Comparison of ENCODE assay signal across 17 cellular contexts in the genomic region with DNA sequence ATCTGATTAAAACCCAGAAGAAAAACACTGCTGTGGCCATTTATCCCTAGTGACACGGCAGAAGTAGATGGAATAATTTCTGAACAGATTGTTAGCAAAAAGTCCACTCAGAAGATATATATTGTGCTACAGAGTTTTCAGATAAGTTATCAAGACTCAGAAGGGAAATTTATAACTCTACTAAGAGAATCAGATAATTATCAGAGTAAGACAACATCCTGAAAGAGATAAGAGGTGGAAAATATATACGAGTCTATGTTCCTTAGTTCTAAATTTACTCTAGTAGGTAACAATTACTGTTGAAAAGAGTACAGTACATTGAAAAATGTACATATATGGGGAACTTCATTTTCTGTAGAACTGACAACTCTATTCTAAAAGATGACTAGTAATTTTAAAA.
"Had no signal": no experiment of that assay in that cellular context is flagged by ENCODE, and none has a peak within 500 bp of the region (broad histone marks: within the 10 kb centered on the region; RNA-seq: fewer than 3 reads in every experiment).

No MANE protein-coding gene starts in this region.

- H3K79me2 ChIP-seq: parathyroid adenoma had no signal

- DNase-seq: activated CD4-positive, alpha-beta T cell treated with anti-CD3 and anti-CD28 coated beads, Interleukin-2, amount 50 U/mL, for 1 hour; activated CD8-positive, alpha-beta memory T cell treated with anti-CD3 and anti-CD28 coated beads, Interleukin-2, amount 50 U/mL, for 4 hours; activated naive CD4-positive, alpha-beta T cell treated with anti-CD3 and anti-CD28 coated beads for 36 hours; activated naive CD8-positive, alpha-beta T cell treated with anti-CD3 and anti-CD28 coated beads, Interleukin-2, amount 50 U/mL, for 24 hours; activated T-cell treated with anti-CD3 and anti-CD28 coated beads, Interleukin-2, amount 50 U/mL, for 4 hours; cerebellar nuclear complex; effector CD8-positive, alpha-beta T cell; heart left ventricle; left ventricle myocardium inferior; natural killer cell; stimulated activated CD4-positive, alpha-beta T cell treated with anti-CD3 and anti-CD28 coated beads, Interleukin-4, amount 100 ng/mL, for 24 hours; upper lobe of right lung had no signal

- H3K9me3 ChIP-seq: ascending aorta, heart left ventricle, left ventricle myocardium inferior, thoracic aorta, upper lobe of right lung had no signal

- H2AFZ ChIP-seq: parathyroid adenoma had no signal

- H3K36me3 ChIP-seq: ascending aorta, heart left ventricle, left ventricle myocardium inferior, thoracic aorta, upper lobe of right lung had no signal

- H3K4me1 ChIP-seq: ascending aorta, parathyroid adenoma, upper lobe of right lung had no signal

- H3K4me3 ChIP-seq: ascending aorta, heart left ventricle, left ventricle myocardium inferior, thoracic aorta, upper lobe of right lung had no signal

- H3K27ac ChIP-seq: ascending aorta, heart left ventricle, left ventricle myocardium inferior, parathyroid adenoma, thoracic aorta, upper lobe of right lung had no signal

- ATAC-seq: activated CD4-positive, CD25-positive, alpha-beta regulatory T cell treated with anti-CD3 and anti-CD28 coated beads, Interleukin-2, amount 50 U/mL, for 24 hours; activated naive CD8-positive, alpha-beta T cell treated with anti-CD3 and anti-CD28 coated beads, Interleukin-2, amount 50 U/mL, for 24 hours; activated T-cell treated with anti-CD3 and anti-CD28 coated beads, Interleukin-2, amount 50 U/mL, for 4 hours; stimulated activated effector memory CD8-positive, alpha-beta T cell treated with anti-CD3 and anti-CD28 coated beads, Interleukin-12 subunit alpha, Interleukin-12 subunit beta, amount 100 ng/mL, for 72 hours had no signal

- H3K27me3 ChIP-seq: ascending aorta, heart left ventricle, upper lobe of right lung had no signal
